In genomic region chr11:35174666-35175065, GRCh38 we compare ENCODE assay signal across 9 cellular contexts. TPM values are rescaled to one million over a fixed set of nuclear protein-coding genes. Genes with fewer than 3 reads are reported as not detected.
DNase-seq lines count a peak whose midpoint lies in the region; ATAC-seq and TF ChIP-seq lines count a peak whose summit lies in the region.
"Had no signal": no experiment of that assay in that cellular context is flagged by ENCODE, and none has a peak within 500 bp of the region (broad histone marks: within the 10 kb centered on the region; RNA-seq: fewer than 3 reads in every experiment).

No MANE protein-coding gene starts in this region.

- H3K36me3 Mint-ChIP-seq in T-helper 1 cell treated with Interleukin-12 subunit alpha and Interleukin-12 subunit beta and Interleukin-4 antibody, amounts not matched to agents 30 μg/mL and 1 μg/mL, for 36 hours (ENCODE audit: low read depth), result peaks cover 63% of the 10 kb centered on the region
- H3K36me3 Mint-ChIP-seq in stimulated activated effector memory CD8-positive, alpha-beta T cell treated with anti-CD3 and anti-CD28 coated beads, Interleukin-12 subunit alpha, Interleukin-12 subunit beta, amount 100 ng/mL, for 72 hours, result peaks cover 85% of the 10 kb centered on the region
- H3K36me3 Mint-ChIP-seq in type B pancreatic cell, result no peaks in the 10 kb centered on the region

- no peak overlapping the region for H3K4me3 ChIP-seq in fibroblast of mammary gland (ENCODE audit: control insufficient read depth, low read depth, low read length)

- no peaks in the 10 kb centered on the region for H3K9me3 Mint-ChIP-seq in T-helper 1 cell treated with Interleukin-12 subunit alpha and Interleukin-12 subunit beta and Interleukin-4 antibody, amounts not matched to agents 30 μg/mL and 1 μg/mL, for 36 hours
- H3K9me3 Mint-ChIP-seq in stimulated activated effector memory CD8-positive, alpha-beta T cell treated with anti-CD3 and anti-CD28 coated beads, Interleukin-12 subunit alpha, Interleukin-12 subunit beta, amount 100 ng/mL, for 72 hours, result no peaks in the 10 kb centered on the region
- H3K9me3 Mint-ChIP-seq in type B pancreatic cell, result no peaks in the 10 kb centered on the region

- DNase-seq in H4 (ENCODE audit: low spot score) (peak; percentile 89), fibroblast of mammary gland (ENCODE audit: low read depth) (peak; percentile 55), type B pancreatic cell (ENCODE audit: extremely low spot score, unreplicated experiment) (no peak), GF-D8 (lab: John Stamatoyannopoulos, UW) (no peak), DMS 273 (lab: John Stamatoyannopoulos, UW; ENCODE audit: unreplicated experiment) (no peak)
- DNase-seq in stimulated activated effector memory CD8-positive, alpha-beta T cell treated with anti-CD3 and anti-CD28 coated beads, Interleukin-12 subunit alpha, Interleukin-12 subunit beta, amount 100 ng/mL, for 72 hours (ENCODE audit: low spot score in 2 of 2), result no peak
- DNase-seq: NCI-H2029 had no signal

- peak overlapping the region; percentile 32 for H3K27ac Mint-ChIP-seq in T-helper 1 cell treated with Interleukin-12 subunit alpha and Interleukin-12 subunit beta and Interleukin-4 antibody, amounts not matched to agents 30 μg/mL and 1 μg/mL, for 36 hours
- H3K27ac Mint-ChIP-seq in stimulated activated effector memory CD8-positive, alpha-beta T cell treated with anti-CD3 and anti-CD28 coated beads, Interleukin-12 subunit alpha, Interleukin-12 subunit beta, amount 100 ng/mL, for 72 hours, result peak overlapping the region; percentile 9
- H3K27ac Mint-ChIP-seq in type B pancreatic cell, result no peak overlapping the region

- no peaks in the 10 kb centered on the region for H3K27me3 Mint-ChIP-seq in T-helper 1 cell treated with Interleukin-12 subunit alpha and Interleukin-12 subunit beta and Interleukin-4 antibody, amounts not matched to agents 30 μg/mL and 1 μg/mL, for 36 hours (ENCODE audit: low read depth)
- no peaks in the 10 kb centered on the region for H3K27me3 Mint-ChIP-seq in type B pancreatic cell

- peak overlapping the region; percentile 7 for H3K4me3 Mint-ChIP-seq in T-helper 1 cell treated with Interleukin-12 subunit alpha and Interleukin-12 subunit beta and Interleukin-4 antibody, amounts not matched to agents 30 μg/mL and 1 μg/mL, for 36 hours
- peak overlapping the region; percentile 18 for H3K4me3 Mint-ChIP-seq in stimulated activated effector memory CD8-positive, alpha-beta T cell treated with anti-CD3 and anti-CD28 coated beads, Interleukin-12 subunit alpha, Interleukin-12 subunit beta, amount 100 ng/mL, for 72 hours
- H3K4me3 Mint-ChIP-seq in type B pancreatic cell, result no peak overlapping the region

- TF ChIP-seq CTCF in fibroblast of mammary gland (conservative IDR thresholded peaks at IDR 0.05; ENCODE audit: control insufficient read depth, insufficient read depth, low read depth, low read length) (no peak), type B pancreatic cell (conservative IDR thresholded peaks at IDR 0.05) (no peak)

- ATAC-seq in stimulated activated effector memory CD8-positive, alpha-beta T cell treated with anti-CD3 and anti-CD28 coated beads, Interleukin-12 subunit alpha, Interleukin-12 subunit beta, amount 100 ng/mL, for 72 hours, result peak; percentile 46
- ATAC-seq in HG02938 (IDR thresholded peaks at IDR 0.05; ENCODE audit: unreplicated experiment), result no peak

- peaks cover 82% of the 10 kb centered on the region for H3K4me1 Mint-ChIP-seq in T-helper 1 cell treated with Interleukin-12 subunit alpha and Interleukin-12 subunit beta and Interleukin-4 antibody, amounts not matched to agents 30 μg/mL and 1 μg/mL, for 36 hours (ENCODE audit: low read depth)
- peaks cover 83% of the 10 kb centered on the region for H3K4me1 Mint-ChIP-seq in stimulated activated effector memory CD8-positive, alpha-beta T cell treated with anti-CD3 and anti-CD28 coated beads, Interleukin-12 subunit alpha, Interleukin-12 subunit beta, amount 100 ng/mL, for 72 hours
- H3K4me1 Mint-ChIP-seq in type B pancreatic cell (ENCODE audit: unreplicated experiment), result peaks cover 27% of the 10 kb centered on the region

RNA-seq across cellular contexts. Expression of gene CD44, which starts 35.7 kb away (rescaled TPM):
- 211 and 238 TPM in 2 replicates for total RNA-seq in H4 (2014; rRNA removed; shearing (Covaris generic))
- total RNA-seq in type B pancreatic cell (ENCODE audit: low replicate concordance), result 46.0 and 54.7 TPM in 2 replicates

Comparison
In these comparisons a context has a peak if more than half of its experiments do, and no peak if none do; other contexts are left out.
1. DNase-seq: peak in H4 (single experiment) and fibroblast of mammary gland (single experiment); none in stimulated activated effector memory CD8-positive, alpha-beta T cell treated with anti-CD3 and anti-CD28 coated beads, Interleukin-12 subunit alpha, Interleukin-12 subunit beta, amount 100 ng/mL, for 72 hours (0 of 2), type B pancreatic cell (single experiment), GF-D8 (single experiment) and DMS 273 (single experiment).